21 cellular contexts compared by ENCODE assay signal in genomic region chr4:56276547-56276946, GRCh38.
DNase-seq lines count a peak whose midpoint lies in the region; ATAC-seq, FAIRE-seq and TF ChIP-seq lines count a peak whose summit lies in the region.
"Had no signal": no experiment of that assay in that cellular context is flagged by ENCODE, and none has a peak within 500 bp of the region (broad histone marks: within the 10 kb centered on the region; RNA-seq: fewer than 3 reads in every experiment).

No MANE protein-coding gene starts in this region.

- no peak for TF ChIP-seq POLR2A in GM12891 (IDR thresholded peaks at IDR 0.05; ENCODE audit: low read depth, low read length)

- FAIRE-seq in GM12891 (lab: Jason Lieb, UNC): no peak
- FAIRE-seq: A204.1, D721Med, G401.6, GM12878, H1 had no signal

- no peak overlapping the region for H3K27ac Mint-ChIP-seq in activated T-cell treated with anti-CD3 and anti-CD28 coated beads, Interleukin-2, amount 50 U/mL, for 24 hours
- H3K27ac Mint-ChIP-seq in activated T-helper 17 cell treated with anti-CD3 and anti-CD28 coated beads, Interleukin-2, amount 50 U/mL, for 72 hours: no peak overlapping the region
- H3K27ac Mint-ChIP-seq: CD8-positive, alpha-beta T cell had no signal

- H3K4me3 Mint-ChIP-seq in activated T-cell treated with anti-CD3 and anti-CD28 coated beads, Interleukin-2, amount 50 U/mL, for 4 hours: no peak overlapping the region
- no peak overlapping the region for H3K4me3 Mint-ChIP-seq in activated T-cell treated with anti-CD3 and anti-CD28 coated beads, Interleukin-2, amount 50 U/mL, for 24 hours
- no peak overlapping the region for H3K4me3 Mint-ChIP-seq in activated T-helper 17 cell treated with anti-CD3 and anti-CD28 coated beads, Interleukin-2, amount 50 U/mL, for 72 hours
- H3K4me3 Mint-ChIP-seq: CD8-positive, alpha-beta T cell had no signal

- H3K36me3 Mint-ChIP-seq in activated T-cell treated with anti-CD3 and anti-CD28 coated beads, Interleukin-2, amount 50 U/mL, for 4 hours (ENCODE audit: insufficient read depth): no peaks in the 10 kb centered on the region
- no peaks in the 10 kb centered on the region for H3K36me3 Mint-ChIP-seq in activated T-cell treated with anti-CD3 and anti-CD28 coated beads, Interleukin-2, amount 50 U/mL, for 24 hours (ENCODE audit: low read depth)
- no peaks in the 10 kb centered on the region for H3K36me3 Mint-ChIP-seq in activated T-helper 17 cell treated with anti-CD3 and anti-CD28 coated beads, Interleukin-2, amount 50 U/mL, for 72 hours (ENCODE audit: low read depth)
- H3K36me3 Mint-ChIP-seq: CD8-positive, alpha-beta T cell had no signal

- DNase-seq in activated T-cell treated with anti-CD3 and anti-CD28 coated beads, Interleukin-2, amount 50 U/mL, for 4 hours: no peak
- no peak for DNase-seq in activated T-cell treated with anti-CD3 and anti-CD28 coated beads, Interleukin-2, amount 50 U/mL, for 24 hours
- peak; percentile 27 for DNase-seq in ELR (ENCODE audit: low read depth)
- DNase-seq in kidney tubule cell (ENCODE audit: low spot score): peak; percentile 16
- no peak for DNase-seq in NCI-H345 (lab: John Stamatoyannopoulos, UW)
- no peak for DNase-seq in NOMO-1 treated with DMSO at 0.1 percent for 48 hours (lab: John Stamatoyannopoulos, UW; ENCODE audit: unreplicated experiment)
- no peak for DNase-seq in GM12891 (ENCODE audit: insufficient read length, low spot score)
- DNase-seq: CD8-positive, alpha-beta T cell; DMS79; KG1; NCI-H1436; NCI-H2029; NCI-H2171; NCI-H446 treated with DMSO at 0.1 percent for 48 hours; NCI-H748 treated with DMSO at 0.1 percent for 48 hours had no signal

- peaks cover 3% of the 10 kb centered on the region for H3K4me1 Mint-ChIP-seq in activated T-cell treated with anti-CD3 and anti-CD28 coated beads, Interleukin-2, amount 50 U/mL, for 4 hours (ENCODE audit: low read depth)
- peaks cover 12% of the 10 kb centered on the region for H3K4me1 Mint-ChIP-seq in activated T-cell treated with anti-CD3 and anti-CD28 coated beads, Interleukin-2, amount 50 U/mL, for 24 hours (ENCODE audit: low read depth)
- H3K4me1 Mint-ChIP-seq in activated T-helper 17 cell treated with anti-CD3 and anti-CD28 coated beads, Interleukin-2, amount 50 U/mL, for 72 hours: peaks cover 5% of the 10 kb centered on the region

- ATAC-seq in activated T-cell treated with anti-CD3 and anti-CD28 coated beads, Interleukin-2, amount 50 U/mL, for 4 hours: peak; percentile 53 to 75
- ATAC-seq in activated T-helper 17 cell treated with anti-CD3 and anti-CD28 coated beads, Interleukin-2, amount 50 U/mL, for 72 hours (replicated peaks): peak; percentile 69
- ATAC-seq: CD8-positive, alpha-beta T cell; GM12878 had no signal

- peaks cover 4% of the 10 kb centered on the region for H3K9me3 Mint-ChIP-seq in activated T-cell treated with anti-CD3 and anti-CD28 coated beads, Interleukin-2, amount 50 U/mL, for 4 hours
- no peaks in the 10 kb centered on the region for H3K9me3 Mint-ChIP-seq in activated T-cell treated with anti-CD3 and anti-CD28 coated beads, Interleukin-2, amount 50 U/mL, for 24 hours
- peaks cover 3% of the 10 kb centered on the region for H3K9me3 Mint-ChIP-seq in activated T-helper 17 cell treated with anti-CD3 and anti-CD28 coated beads, Interleukin-2, amount 50 U/mL, for 72 hours
- H3K9me3 Mint-ChIP-seq: CD8-positive, alpha-beta T cell had no signal

- peaks cover 17% of the 10 kb centered on the region for H3K27me3 Mint-ChIP-seq in activated T-cell treated with anti-CD3 and anti-CD28 coated beads, Interleukin-2, amount 50 U/mL, for 4 hours (ENCODE audit: low read depth)
- peaks cover 30% of the 10 kb centered on the region for H3K27me3 Mint-ChIP-seq in activated T-cell treated with anti-CD3 and anti-CD28 coated beads, Interleukin-2, amount 50 U/mL, for 24 hours
- H3K27me3 Mint-ChIP-seq in activated T-helper 17 cell treated with anti-CD3 and anti-CD28 coated beads, Interleukin-2, amount 50 U/mL, for 72 hours: peaks cover 22% of the 10 kb centered on the region

TF ChIP-seq in GM12891, 5 proteins besides CTCF, POLR2A, EP300 and RAD21:
- TF ChIP-seq TAF1 (IDR thresholded peaks at IDR 0.05; ENCODE audit: low read depth, low read length) (no peak), POLR2AphosphoS5 (IDR thresholded peaks at IDR 0.05; ENCODE audit: low read depth, low read length) (no peak), PAX5 (IDR thresholded peaks at IDR 0.05; ENCODE audit: insufficient read depth, low read length, severe bottlenecking) (no peak), POU2F2 (IDR thresholded peaks at IDR 0.05; ENCODE audit: low read depth, low read length) (no peak), SPI1 (IDR thresholded peaks at IDR 0.05; ENCODE audit: low read depth, low read length) (no peak)

Comparison
In these comparisons a context has a peak if more than half of its experiments do, and no peak if none do; other contexts are left out.
1. DNase-seq: peak in ELR (single experiment) and kidney tubule cell (single experiment); none in activated T-cell treated with anti-CD3 and anti-CD28 coated beads, Interleukin-2, amount 50 U/mL, for 4 hours (single experiment), activated T-cell treated with anti-CD3 and anti-CD28 coated beads, Interleukin-2, amount 50 U/mL, for 24 hours (single experiment), NCI-H345 (single experiment), NOMO-1 treated with DMSO at 0.1 percent for 48 hours (single experiment) and GM12891 (single experiment).